ENCODE assay signal across 12 cellular contexts in the genomic region with DNA sequence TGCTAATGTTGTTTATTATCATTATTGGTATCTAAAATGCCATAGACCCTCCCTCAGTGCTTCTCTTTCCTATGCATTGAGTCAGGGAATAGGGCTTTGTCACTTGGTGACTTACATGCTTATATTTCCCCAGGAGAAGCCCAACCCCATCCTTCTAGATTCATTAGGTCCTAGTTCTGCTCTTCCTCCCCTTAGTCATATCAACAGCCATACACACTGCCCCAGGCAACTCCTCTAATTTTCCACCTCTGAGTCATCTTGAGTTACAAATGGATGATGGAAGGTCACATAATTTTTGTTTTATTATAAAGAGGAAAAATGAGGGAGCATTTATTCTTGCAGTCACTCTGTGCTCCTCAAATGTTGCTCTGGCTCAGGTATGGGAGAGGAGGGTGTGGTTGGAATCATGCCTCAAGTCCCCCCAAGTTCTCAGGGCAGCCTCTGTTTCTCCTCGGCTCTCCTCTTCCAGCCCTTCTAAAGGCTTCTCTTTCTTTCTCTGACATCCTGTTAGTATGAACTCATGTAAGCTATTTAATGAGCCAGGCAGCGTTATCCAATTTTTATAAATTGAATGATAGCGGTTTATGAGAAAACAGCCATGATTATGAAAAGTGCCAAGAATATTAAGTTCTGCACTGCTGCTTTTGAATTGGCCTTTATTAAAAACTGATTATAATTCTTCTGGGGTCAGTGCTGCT. TPM values are rescaled to one million over a fixed set of nuclear protein-coding genes. Genes with fewer than 3 reads are reported as not detected.
DNase-seq lines count a peak whose midpoint lies in the region; FAIRE-seq and TF ChIP-seq lines count a peak whose summit lies in the region.
"Had no signal": no experiment of that assay in that cellular context is flagged by ENCODE, and none has a peak within 500 bp of the region (broad histone marks: within the 10 kb centered on the region; RNA-seq: fewer than 3 reads in every experiment).

No MANE protein-coding gene starts in this region.

- peak overlapping the region; percentile 33 for H3K4me2 ChIP-seq in mammary epithelial cell (ENCODE audit: insufficient read depth, low read depth, low read length)

- H3K9ac ChIP-seq in mammary epithelial cell (ENCODE audit: insufficient read depth, low read length): no peak overlapping the region
- H3K9ac ChIP-seq: parathyroid adenoma had no signal

- in situ Hi-C loops in mammary epithelial cell (cut with MboI; ENCODE audit: low sequenced_read_pairs in 2 of 2): no loop called here

- dilution Hi-C loops in mammary epithelial cell (cut with HindIII; ENCODE audit: low sequenced_read_pairs): no loop called here

- WGBS in mammary epithelial cell (ENCODE audit: low coverage, missing lambda C conversion rate): 95% methylated on average over 3 of the region's 3 CpGs

- intact Hi-C loops in mammary epithelial cell (cut with micrococcal nuclease): loop anchor here (1.0 kb wide), 1 partner anchor 27 kb away; no protein-coding TSS in a partner anchor

- no peaks in the 10 kb centered on the region for H4K20me1 ChIP-seq in mammary epithelial cell (ENCODE audit: insufficient read depth, low read length)

- DNase-seq in HPDE6-E6E7 (ENCODE audit: extremely low spot score) (peak; percentile 38), mammary epithelial cell (peak; percentile 82), iris pigment epithelial cell (ENCODE audit: low read depth) (peak; percentile 87), urothelium cell line (ENCODE audit: low spot score) (peak; percentile 54), globus pallidus (ENCODE audit: low spot score) (no peak), NCI-H774 (lab: John Stamatoyannopoulos, UW) (no peak), NCI-H1105 treated with DMSO at 0.1 percent for 48 hours (lab: John Stamatoyannopoulos, UW) (no peak)
- DNase-seq in activated CD4-positive, CD25-positive, alpha-beta regulatory T cell (lab: John Stamatoyannopoulos, UW): no peak
- DNase-seq: activated CD8-positive, alpha-beta memory T cell treated with anti-CD3 and anti-CD28 coated beads, Interleukin-2, amount 50 U/mL, for 48 hours; NCI-H510A treated with DMSO at 0.1 percent for 48 hours; T-helper 17 cell had no signal

- no peak overlapping the region for H2AFZ ChIP-seq in mammary epithelial cell (ENCODE audit: low read depth, low read length)
- H2AFZ ChIP-seq: parathyroid adenoma had no signal

- no peaks in the 10 kb centered on the region for H3K27me3 ChIP-seq in mammary epithelial cell (ENCODE audit: insufficient read depth, low read length)

- H3K36me3 ChIP-seq in mammary epithelial cell (ENCODE audit: insufficient read depth, low read length): no peaks in the 10 kb centered on the region

- no peak for FAIRE-seq in urothelium cell line (lab: Jason Lieb, UNC)

- peaks cover 26% of the 10 kb centered on the region for H3K4me1 ChIP-seq in mammary epithelial cell (ENCODE audit: insufficient read depth, low read length)
- H3K4me1 ChIP-seq: parathyroid adenoma had no signal

- BruUV-seq in mammary epithelial cell (replicated peaks; lab: Mats Ljungman, UMichigan): no TSS peak

- no peaks in the 10 kb centered on the region for H3K79me2 ChIP-seq in mammary epithelial cell (ENCODE audit: insufficient read depth, low read length)
- H3K79me2 ChIP-seq: parathyroid adenoma had no signal

- H3K27ac ChIP-seq in mammary epithelial cell (ENCODE audit: insufficient read depth, low read depth, low read length): no peak overlapping the region
- H3K27ac ChIP-seq: parathyroid adenoma had no signal

- peaks cover 14% of the 10 kb centered on the region for H3K9me3 ChIP-seq in mammary epithelial cell (replicated peaks; ENCODE audit: insufficient read depth, low read length)

- no peak overlapping the region for H3K4me3 ChIP-seq in mammary epithelial cell (replicated peaks in 1 of 3; ENCODE audit: insufficient read depth in 1 of 3, low read depth in 2 of 3, low read length in 3 of 3)

- CTCF ChIA-PET in mammary epithelial cell (lab: Charles Lee; ENCODE audit: low non-redundant PET): no interaction called here

- TF ChIP-seq CTCF in mammary epithelial cell (conservative IDR thresholded peaks at IDR 0.05 in 1 of 2, IDR thresholded peaks at IDR 0.05 in 1 of 2; ENCODE audit: extremely low read depth in 1 of 2, insufficient read depth in 1 of 2, low read depth in 1 of 2, low read length in 2 of 2): no peak

RNA-seq across cellular contexts. Expression of gene FSTL1, which starts 45.6 kb away (rescaled TPM):
- 100 to 1,000 TPM; 109 to 161 TPM for total RNA-seq in mammary epithelial cell
- polyA plus RNA-seq in mammary epithelial cell: 71.6 TPM
- 176 TPM for polyA minus RNA-seq in mammary epithelial cell

Comparison
In these comparisons a context has a peak if more than half of its experiments do, and no peak if none do; other contexts are left out.
1. DNase-seq: peak in HPDE6-E6E7 (single experiment), mammary epithelial cell (single experiment), iris pigment epithelial cell (single experiment) and urothelium cell line (single experiment); none in globus pallidus (single experiment), NCI-H774 (single experiment), activated CD4-positive, CD25-positive, alpha-beta regulatory T cell (0 of 4) and NCI-H1105 treated with DMSO at 0.1 percent for 48 hours (single experiment).